ENCODE assay signal across 21 cellular contexts in genomic region chr5:170536498-170536897, GRCh38. TPM values are rescaled to one million over a fixed set of nuclear protein-coding genes. Genes with fewer than 3 reads are reported as not detected.
A peak's percentile ranks its signal among the peaks of the same experiment; 100 is the strongest.
DNase-seq lines count a peak whose midpoint lies in the region; ATAC-seq and TF ChIP-seq lines count a peak whose summit lies in the region.
"Had no signal": no experiment of that assay in that cellular context is flagged by ENCODE, and none has a peak within 500 bp of the region (broad histone marks: within the 10 kb centered on the region; RNA-seq: fewer than 3 reads in every experiment).

No MANE protein-coding gene starts in this region.

- peaks cover 62% of the 10 kb centered on the region for H3K4me1 Mint-ChIP-seq in progenitor cell of endocrine pancreas (ENCODE audit: low read depth)

- peak overlapping the region; percentile 50 for H3K4me3 Mint-ChIP-seq in progenitor cell of endocrine pancreas (ENCODE audit: low read depth)
- H3K4me3 Mint-ChIP-seq: CD4-positive, alpha-beta memory T cell; GM23338 had no signal

- DNase-seq in NCI-H1092 treated with DMSO at 0.1 percent for 48 hours (lab: John Stamatoyannopoulos, UW) = peak; percentile 8
- DNase-seq in NCI-H1092 (lab: John Stamatoyannopoulos, UW) = no peak
- DNase-seq in RWPE2 (ENCODE audit: low spot score) = peak; percentile 18
- DNase-seq in progenitor cell of endocrine pancreas (ENCODE audit: low spot score, unreplicated experiment) = no peak
- no peak for DNase-seq in amygdala (lab: John Stamatoyannopoulos, UW)
- DNase-seq in SIG-M5 treated with dmso at 0.1 percent for 504 hours (lab: John Stamatoyannopoulos, UW; ENCODE audit: unreplicated experiment) = no peak
- DNase-seq: 8988T; CD4-positive, alpha-beta memory T cell; GDM1; KG1; NCI-H1048; NCI-H1694 treated with DMSO at 0.1 percent for 48 hours; NCI-H510A treated with DMSO at 0.1 percent for 48 hours; OCI-M1; SJCRH30 had no signal

- H3K36me3 Mint-ChIP-seq in progenitor cell of endocrine pancreas (ENCODE audit: insufficient read depth) = no peaks in the 10 kb centered on the region
- H3K36me3 Mint-ChIP-seq: CD4-positive, alpha-beta memory T cell had no signal

- H3K27me3 ChIP-seq in RWPE2 (ENCODE audit: insufficient read depth, poor library complexity, severe bottlenecking) = peaks cover 9% of the 10 kb centered on the region
- H3K27me3 ChIP-seq: SJCRH30 had no signal

- peak overlapping the region; percentile 93 for H3K27ac Mint-ChIP-seq in progenitor cell of endocrine pancreas
- H3K27ac Mint-ChIP-seq: CD4-positive, alpha-beta memory T cell; GM23338 had no signal

- H3K9me3 ChIP-seq in HEK293 (ENCODE audit: control insufficient read depth, insufficient read depth, low read depth, low read length) (no peaks in the 10 kb centered on the region), RWPE2 (ENCODE audit: severe bottlenecking) (no peaks in the 10 kb centered on the region)
- H3K9me3 ChIP-seq: SJCRH30 had no signal

- ATAC-seq in RWPE2 (ENCODE audit: low read depth) (no peak), HG02798 (IDR thresholded peaks at IDR 0.05; ENCODE audit: poor library complexity, unreplicated experiment) (no peak)
- ATAC-seq: GM12878, GM23338 had no signal

- no peaks in the 10 kb centered on the region for H3K27me3 Mint-ChIP-seq in progenitor cell of endocrine pancreas

- H3K4me1 ChIP-seq in HEK293 (ENCODE audit: control insufficient read depth, insufficient read depth, low read length) = 0 out of 2 replicates have a peak, but pooled peaks cover 3% of the 10 kb centered on the region
- H3K4me1 ChIP-seq in RWPE2 (ENCODE audit: insufficient read depth, poor library complexity, severe bottlenecking) = no peaks in the 10 kb centered on the region

- H3K36me3 ChIP-seq in HEK293 (ENCODE audit: control insufficient read depth in 2 of 2, insufficient read depth in 1 of 2, low read length in 2 of 2) = no peaks in the 10 kb centered on the region
- H3K36me3 ChIP-seq in RWPE2 (ENCODE audit: low read depth) = no peaks in the 10 kb centered on the region
- H3K36me3 ChIP-seq: SJCRH30 had no signal

- H3K27ac ChIP-seq in HEK293 (ENCODE audit: extremely low read depth, low read depth, low read length) (no peak overlapping the region), RWPE2 (ENCODE audit: poor library complexity, severe bottlenecking) (no peak overlapping the region)
- H3K27ac ChIP-seq: SJCRH30 had no signal

- no peak overlapping the region for H3K4me3 ChIP-seq in HEK293 (ENCODE audit: low read depth, low read length)
- H3K4me3 ChIP-seq in RWPE2 (ENCODE audit: severe bottlenecking) = no peak overlapping the region
- H3K4me3 ChIP-seq: GM12878, GM23338, SJCRH30 had no signal

- POLR2A ChIA-PET in HEK293 (lab: Yijun Ruan, JAX) = no interaction called here

- H3K9me3 Mint-ChIP-seq in progenitor cell of endocrine pancreas (ENCODE audit: low read depth) = no peaks in the 10 kb centered on the region
- H3K9me3 Mint-ChIP-seq: GM23338 had no signal

- TF ChIP-seq CTCF in HEK293 (tag by site-specific recombination; IDR thresholded peaks at IDR 0.05) (no peak), RWPE2 (IDR thresholded peaks at IDR 0.05; ENCODE audit: poor library complexity, severe bottlenecking) (no peak), progenitor cell of endocrine pancreas (IDR thresholded peaks at IDR 0.05; ENCODE audit: unreplicated experiment) (no peak)

- CTCF ChIA-PET in HEK293 (lab: Yijun Ruan, JAX) = interaction anchor here (1.5 kb wide), 1 partner anchor 97 kb away, joined by 5 read pairs; no protein-coding TSS in a partner anchor

TF ChIP-seq in HEK293, 187 proteins besides CTCF, POLR2A, EP300 and RAD21:
- no peak for TF ChIP-seq PRDM6 (tag by site-specific recombination; IDR thresholded peaks at IDR 0.05)
- TF ChIP-seq ZNF114 (tag by site-specific recombination; IDR thresholded peaks at IDR 0.05) = no peak
- TF ChIP-seq EGR2 (tag by site-specific recombination; IDR thresholded peaks at IDR 0.05; ENCODE audit: low read depth) = peak; percentile 96
- TF ChIP-seq ZEB2 (tag by site-specific recombination; IDR thresholded peaks at IDR 0.05) = no peak
- peak; percentile 80 for TF ChIP-seq ZFHX2 (tag by site-specific recombination; conservative IDR thresholded peaks at IDR 0.05)
TF ChIP-seq in HEK293: peak in this region for 2.

RNA-seq across cellular contexts. Expression of gene KCNIP1, which starts 32.7 kb away (rescaled TPM):
- total RNA-seq in progenitor cell of endocrine pancreas = 17.8 and 18.2 TPM in 2 replicates
- total RNA-seq: CD4-positive, alpha-beta memory T cell; GM12878; MCF 10A; RPMI7951 had no signal

Comparison
In these comparisons a context has a peak if more than half of its experiments do, and no peak if none do; other contexts are left out.
1. DNase-seq: peak in NCI-H1092 treated with DMSO at 0.1 percent for 48 hours (single experiment) and RWPE2 (single experiment); none in NCI-H1092 (single experiment), progenitor cell of endocrine pancreas (single experiment), amygdala (0 of 56) and SIG-M5 treated with dmso at 0.1 percent for 504 hours (single experiment).